Comparison of ENCODE assay signal across 7 cellular contexts in genomic region chr3:11061268-11061871, GRCh38.
DNase-seq lines count a peak whose midpoint lies in the region; TF ChIP-seq lines count a peak whose summit lies in the region.
"Not testable (repeated sequence)": the region's sequence is repeated elsewhere in the genome, so short reads cannot be mapped to it uniquely, and the experiment has no call there.

No MANE protein-coding gene starts in this region.

- not testable (repeated sequence) for H3K36me3 Mint-ChIP-seq in H9 (ENCODE audit: insufficient read depth in 1 of 3, low read depth in 3 of 3); neural crest cell (ENCODE audit: low read depth)

- not testable (repeated sequence) for TF ChIP-seq EP300 in esophagus muscularis mucosa (IDR thresholded peaks at IDR 0.05)

- H3K4me3 ChIP-seq in adipocyte (ENCODE audit: low read length) (peak overlapping the region; percentile 40), esophagus muscularis mucosa (peak overlapping the region; percentile 30 to 48 (median 35)), iPS-15b (ENCODE audit: low read depth, low read length) (peak overlapping the region; percentile 65)
- H3K4me3 ChIP-seq in spleen, result not testable (repeated sequence)

- not testable (repeated sequence) for H3K23me2 ChIP-seq in H9 (ENCODE audit: insufficient read length, low read depth, low read length, poor library complexity, severe bottlenecking)

- not testable (repeated sequence) for H2BK20ac ChIP-seq in H9 (ENCODE audit: low read depth, low read length, poor library complexity, severe bottlenecking)

- H3K4me1 Mint-ChIP-seq in H9, neural crest cell: not testable (repeated sequence)

- peak overlapping the region; percentile 23 for H3K4me2 ChIP-seq in H9 (ENCODE audit: insufficient read depth, insufficient read length, low read length)

- H2BK15ac ChIP-seq in H9 (ENCODE audit: low read depth, low read length), result not testable (repeated sequence)

- not testable (repeated sequence) for H3K27me3 ChIP-seq in H9 (ENCODE audit: insufficient read depth, low read length)
- H3K27me3 ChIP-seq in adipocyte (replicated peaks; ENCODE audit: control insufficient read depth, insufficient read depth, low read length) (peaks cover 19% of the 10 kb centered on the region), esophagus muscularis mucosa (peaks cover 0 to 31% (median 0%) of the 10 kb centered on the region in 4 donors), iPS-15b (ENCODE audit: control insufficient read depth, insufficient read depth, low read length) (peaks cover 21% of the 10 kb centered on the region), spleen (replicated peaks in 1 of 7) (peaks cover 0 to 49% (median 9%) of the 10 kb centered on the region in 7 donors)

- H4K5ac ChIP-seq in H9 (ENCODE audit: insufficient read length, low read depth, low read length), result not testable (repeated sequence)

- DNase-seq in H9 (peak; percentile 79), NCI-H82 (lab: John Stamatoyannopoulos, UW) (peak; percentile 4), spleen (peak; percentile 69)
- DNase-seq in adipocyte (ENCODE audit: low read depth); esophagus muscularis mucosa (ENCODE audit: extremely low spot score); neural crest cell (ENCODE audit: low read depth, low spot score): not testable (repeated sequence)

- H4K91ac ChIP-seq in H9 (ENCODE audit: insufficient read length, low read depth, low read length), result not testable (repeated sequence)

- not testable (repeated sequence) for H3K27ac ChIP-seq in H9 (ENCODE audit: insufficient read length, low read depth, low read length); esophagus muscularis mucosa (replicated peaks in 1 of 4); spleen

- not testable (repeated sequence) for H3K27ac Mint-ChIP-seq in H9; neural crest cell (ENCODE audit: unreplicated experiment)

- not testable (repeated sequence) for H2AFZ ChIP-seq in H9 (ENCODE audit: low read length)

- not testable (repeated sequence) for H2BK120ac ChIP-seq in H9 (ENCODE audit: low read depth, low read length, poor library complexity, severe bottlenecking)

- not testable (repeated sequence) for H2AK5ac ChIP-seq in H9 (ENCODE audit: insufficient read length, low read length)

- H4K20me1 ChIP-seq in H9 (ENCODE audit: control insufficient read depth, insufficient read depth, insufficient read length), result not testable (repeated sequence)

- H3K79me2 ChIP-seq in H9 (ENCODE audit: insufficient read depth, low read length), result not testable (repeated sequence)

- not testable (repeated sequence) for H3K9me3 ChIP-seq in H9 (ENCODE audit: control insufficient read depth, low read depth, low read length); adipocyte (ENCODE audit: control insufficient read depth, low read length); esophagus muscularis mucosa; iPS-15b (ENCODE audit: control insufficient read depth, insufficient read depth, low read length)
- H3K9me3 ChIP-seq in spleen, result peaks cover 0 to 16% (median 5%) of the 10 kb centered on the region in 8 donors

- intact Hi-C loops in esophagus muscularis mucosa (cut with DNase I), result loop anchor here (2.0 to 5.0 kb wide), 3 partner anchors 36 to 275 kb away; no protein-coding TSS in a partner anchor
- intact Hi-C loops in spleen (cut with DNase I; ENCODE audit: low total_unique reads), result not testable (repeated sequence)

- H3K27me3 Mint-ChIP-seq in H9 (ENCODE audit: low read depth), result peaks cover 33% of the 10 kb centered on the region
- peaks cover 31% of the 10 kb centered on the region for H3K27me3 Mint-ChIP-seq in neural crest cell (ENCODE audit: low read depth)

- H3K79me1 ChIP-seq in H9 (ENCODE audit: insufficient read depth, low read depth, low read length, poor library complexity, severe bottlenecking), result not testable (repeated sequence)

- not testable (repeated sequence) for H3K56ac ChIP-seq in H9 (ENCODE audit: insufficient read length, low read depth, low read length)

- not testable (repeated sequence) for H3T11ph ChIP-seq in H9 (ENCODE audit: low read length)

- H3K9me3 Mint-ChIP-seq in H9 (peaks cover 24 to 31% of the 10 kb centered on the region in 2 experiments), neural crest cell (peaks cover 11% of the 10 kb centered on the region)

- H3K23ac ChIP-seq in H9 (ENCODE audit: insufficient read length, low read depth, low read length), result not testable (repeated sequence)

- not testable (repeated sequence) for H3K36me3 ChIP-seq in adipocyte (ENCODE audit: control insufficient read depth, insufficient read depth, low read length, severe bottlenecking); esophagus muscularis mucosa; iPS-15b (ENCODE audit: control insufficient read depth, insufficient read depth, low read length); spleen

- not testable (repeated sequence) for H3K14ac ChIP-seq in H9 (ENCODE audit: insufficient read depth, low read length)

- H3K4me3 Mint-ChIP-seq in H9 (peak overlapping the region; percentile 50 to 77), neural crest cell (peak overlapping the region; percentile 72)

- H2BK12ac ChIP-seq in H9 (ENCODE audit: insufficient read length, low read depth, low read length), result not testable (repeated sequence)

- not testable (repeated sequence) for H3K4ac ChIP-seq in H9 (ENCODE audit: low read depth, low read length)

- TF ChIP-seq POLR2A in esophagus muscularis mucosa (IDR thresholded peaks at IDR 0.05; ENCODE audit: low read depth); spleen (IDR thresholded peaks at IDR 0.05): not testable (repeated sequence)

- H3K18ac ChIP-seq in H9 (ENCODE audit: insufficient read length, low read depth, low read length), result not testable (repeated sequence)

- not testable (repeated sequence) for H3K9ac ChIP-seq in H9 (ENCODE audit: extremely low read depth, insufficient read length, low read length); iPS-15b (ENCODE audit: low read depth, low read length)
- H3K9ac ChIP-seq in adipocyte (ENCODE audit: low read length), result peak overlapping the region; percentile 4

- not testable (repeated sequence) for H4K8ac ChIP-seq in H9 (replicated peaks; ENCODE audit: insufficient read length, low read depth, low read length)

- H2BK5ac ChIP-seq in H9 (ENCODE audit: insufficient read length, low read length), result not testable (repeated sequence)

- TF ChIP-seq CTCF in H9 (conservative IDR thresholded peaks at IDR 0.05), result peak; percentile 38; the same call in 1 of the 3 replicates
- not testable (repeated sequence) for TF ChIP-seq CTCF in esophagus muscularis mucosa (IDR thresholded peaks at IDR 0.05); neural crest cell (conservative IDR thresholded peaks at IDR 0.05); spleen (IDR thresholded peaks at IDR 0.05 in 8 of 11, conservative IDR thresholded peaks at IDR 0.05 in 3 of 11)

- H3K4me1 ChIP-seq in H9 (ENCODE audit: insufficient read depth, low read length); adipocyte (ENCODE audit: control insufficient read depth, insufficient read depth, low read length); iPS-15b (ENCODE audit: control insufficient read depth, insufficient read depth, low read length): not testable (repeated sequence)
- H3K4me1 ChIP-seq in esophagus muscularis mucosa (peaks cover 3 to 25% (median 13%) of the 10 kb centered on the region in 4 donors), spleen (peaks cover 0 to 15% (median 10%) of the 10 kb centered on the region in 6 donors)

- no CpG with 5 or more reads among the region's 41 CpGs for WGBS in H9 (ENCODE audit: extremely low coverage, insufficient read length, low lambda C conversion rate)
- WGBS in esophagus muscularis mucosa, result 82% methylated on average over 21 of the region's 41 CpGs
- 84 to 96% (median 94%) methylated on average over 25 to 41 of the region's 41 CpGs for WGBS in spleen, 5 donors
